In genomic region chr9:82140471-82140870, GRCh38 we compare ENCODE assay signal across 20 cellular contexts.
DNase-seq lines count a peak whose midpoint lies in the region; ATAC-seq and TF ChIP-seq lines count a peak whose summit lies in the region.
"Had no signal": no experiment of that assay in that cellular context is flagged by ENCODE, and none has a peak within 500 bp of the region (broad histone marks: within the 10 kb centered on the region; RNA-seq: fewer than 3 reads in every experiment).

No MANE protein-coding gene starts in this region.

- H3K4me2 ChIP-seq in OCI-LY1 (ENCODE audit: low read length), result no peak overlapping the region

- H3K9me2 ChIP-seq in OCI-LY1 (ENCODE audit: low read depth, low read length), result no peaks in the 10 kb centered on the region

- H3K27ac ChIP-seq in OCI-LY1 (ENCODE audit: low read depth, low read length, poor library complexity, severe bottlenecking), result peak overlapping the region; percentile 36
- H3K27ac ChIP-seq in testis, result no peak overlapping the region
- H3K27ac ChIP-seq: C4-2B had no signal

- ATAC-seq in left lobe of liver, result no peak
- no peak for ATAC-seq in GM18502 (IDR thresholded peaks at IDR 0.05; ENCODE audit: poor library complexity, unreplicated experiment)
- ATAC-seq: GM12878, SK-N-SH treated with all-trans-retinoic acid at 6 μM for 48 hours had no signal

- DNase-seq in HPDE6-E6E7 (ENCODE audit: extremely low spot score) (peak; percentile 31), epithelial cell of esophagus (ENCODE audit: low read depth) (peak; percentile 91), testis (no peak), left lobe of liver (ENCODE audit: low spot score) (no peak), iPS-NIHi7 (ENCODE audit: extremely low spot score) (no peak)
- no peak for DNase-seq in stimulated activated CD4-positive, alpha-beta T cell treated with anti-CD3 and anti-CD28 coated beads, Interleukin-2, amount 100 ng/mL, for 24 hours
- DNase-seq: AML-193, GF-D8, H9, NCI-H1105, NCI-H1694, NCI-H2171, NCI-H69, SHP77 treated with DMSO at 0.1 percent for 48 hours, T-helper 1 cell had no signal

- H3F3A ChIP-seq in OCI-LY1 (ENCODE audit: insufficient read depth, low read length), result no peaks in the 10 kb centered on the region

- no peaks in the 10 kb centered on the region for H3K27me3 ChIP-seq in OCI-LY1 (ENCODE audit: insufficient read depth, low read length)
- H3K27me3 ChIP-seq in testis, result no peaks in the 10 kb centered on the region

- no peak overlapping the region for H3K4me3 ChIP-seq in OCI-LY1 (ENCODE audit: low read depth, low read length, poor library complexity, severe bottlenecking)
- no peak overlapping the region for H3K4me3 ChIP-seq in epithelial cell of esophagus (ENCODE audit: low read length)
- H3K4me3 ChIP-seq in testis, result peak overlapping the region; percentile 18 to 34
- H3K4me3 ChIP-seq: GM12878 had no signal

- no peaks in the 10 kb centered on the region for H4K20me1 ChIP-seq in OCI-LY1 (ENCODE audit: insufficient read depth, low read length)

- peaks cover 45% of the 10 kb centered on the region for H3K4me1 ChIP-seq in OCI-LY1 (ENCODE audit: insufficient read depth, low read length, severe bottlenecking)
- no peaks in the 10 kb centered on the region for H3K4me1 ChIP-seq in testis

- TF ChIP-seq CTCF in OCI-LY1 (IDR thresholded peaks at IDR 0.05; ENCODE audit: low read length) (no peak), epithelial cell of esophagus (IDR thresholded peaks at IDR 0.05; ENCODE audit: insufficient read depth, low read depth, low read length, missing control alignments) (no peak), testis (IDR thresholded peaks at IDR 0.05) (no peak)

- H2AFZ ChIP-seq in OCI-LY1 (ENCODE audit: low read length), result no peak overlapping the region

- H3K9ac ChIP-seq in OCI-LY1 (ENCODE audit: low read length), result no peak overlapping the region

- H3K9me3 ChIP-seq in OCI-LY1 (ENCODE audit: low read length), result peaks cover 6% of the 10 kb centered on the region; the same call in 1 of the 2 replicates
- H3K9me3 ChIP-seq in testis, result no peaks in the 10 kb centered on the region

- WGBS in testis, 2 donors, result 46 to 69% methylated on average over 7 of the region's 7 CpGs

- TF ChIP-seq POLR2A in testis (IDR thresholded peaks at IDR 0.05), result no peak

- intact Hi-C loops in testis (cut with DNase I; ENCODE audit: low total_unique reads), result no loop called here

- no peaks in the 10 kb centered on the region for H3K79me2 ChIP-seq in OCI-LY1 (ENCODE audit: insufficient read depth, low read length)

- H3K36me3 ChIP-seq in OCI-LY1 (ENCODE audit: insufficient read depth, low read length) (no peaks in the 10 kb centered on the region), testis (ENCODE audit: low read depth, missing control alignments) (no peaks in the 10 kb centered on the region)

Comparison
In these comparisons a context has a peak if more than half of its experiments do, and no peak if none do; other contexts are left out.
1. DNase-seq: peak in HPDE6-E6E7 (single experiment) and epithelial cell of esophagus (single experiment); none in testis (single experiment), left lobe of liver (single experiment), stimulated activated CD4-positive, alpha-beta T cell treated with anti-CD3 and anti-CD28 coated beads, Interleukin-2, amount 100 ng/mL, for 24 hours (0 of 2) and iPS-NIHi7 (single experiment).
2. H3K4me3 ChIP-seq: peak in testis (2 of 2); none in OCI-LY1 (single experiment) and epithelial cell of esophagus (single experiment).